ENCODE assay signal across 1 cellular context in the genomic region with DNA sequence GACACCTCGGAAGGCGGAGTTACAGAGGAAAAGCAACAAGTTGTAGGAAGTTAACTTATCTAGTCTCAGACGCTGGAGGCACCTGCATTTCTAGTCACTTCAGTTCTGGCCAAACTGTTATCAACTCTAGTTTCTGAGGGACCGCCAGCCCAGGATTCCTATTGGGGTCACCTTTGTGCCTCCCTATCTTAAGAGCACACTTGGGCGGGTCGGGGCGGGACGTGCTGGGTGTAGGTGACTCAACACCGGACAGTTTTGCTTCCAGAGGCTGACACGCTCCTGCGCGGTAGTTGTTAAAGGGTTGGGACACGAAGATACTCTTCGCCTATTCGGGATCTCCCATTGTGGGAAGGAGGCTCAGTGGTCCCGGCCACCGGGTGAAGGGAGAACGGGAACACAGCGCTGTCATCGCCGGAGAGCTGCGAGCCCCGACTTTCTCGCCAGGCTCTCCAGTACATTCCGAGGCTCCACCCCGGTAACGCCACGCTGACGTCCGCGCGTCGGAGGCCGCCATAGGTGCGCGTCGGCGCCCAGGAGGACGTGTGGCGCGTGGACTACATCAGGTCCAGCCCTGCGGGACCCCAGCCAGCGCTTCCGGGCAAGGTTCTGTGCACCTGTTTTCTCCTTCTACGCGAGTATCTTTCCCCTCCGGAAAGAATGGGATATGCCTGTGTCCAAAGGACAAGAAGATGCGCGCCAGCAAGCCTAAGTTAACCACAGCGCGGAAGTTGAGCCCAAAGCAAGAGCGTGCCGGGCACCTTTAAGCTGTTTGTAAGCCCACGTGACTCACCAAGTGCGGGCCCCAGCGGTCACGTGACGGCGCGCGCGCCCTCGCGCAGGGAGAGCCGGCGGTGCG.
TF ChIP-seq lines count a peak whose summit lies in the region.

A gene (plus strand): TSS at position 842 of the 856 bp plus-strand sequence. CDS start 35,016 bp downstream, outside the sequence.

TF ChIP-seq in HEK293, 187 proteins besides CTCF, POLR2A, EP300 and RAD21 (continued from another document and continues in another):
- TF ChIP-seq ZNF521 (tag by site-specific recombination; IDR thresholded peaks at IDR 0.05), result no peak
- TF ChIP-seq, protein P1, sequence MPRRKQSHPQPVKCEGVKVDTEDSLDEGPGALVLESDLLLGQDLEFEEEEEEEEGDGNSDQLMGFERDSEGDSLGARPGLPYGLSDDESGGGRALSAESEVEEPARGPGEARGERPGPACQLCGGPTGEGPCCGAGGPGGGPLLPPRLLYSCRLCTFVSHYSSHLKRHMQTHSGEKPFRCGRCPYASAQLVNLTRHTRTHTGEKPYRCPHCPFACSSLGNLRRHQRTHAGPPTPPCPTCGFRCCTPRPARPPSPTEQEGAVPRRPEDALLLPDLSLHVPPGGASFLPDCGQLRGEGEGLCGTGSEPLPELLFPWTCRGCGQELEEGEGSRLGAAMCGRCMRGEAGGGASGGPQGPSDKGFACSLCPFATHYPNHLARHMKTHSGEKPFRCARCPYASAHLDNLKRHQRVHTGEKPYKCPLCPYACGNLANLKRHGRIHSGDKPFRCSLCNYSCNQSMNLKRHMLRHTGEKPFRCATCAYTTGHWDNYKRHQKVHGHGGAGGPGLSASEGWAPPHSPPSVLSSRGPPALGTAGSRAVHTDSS (tag by site-specific recombination; IDR thresholded peaks at IDR 0.05), result no peak
- TF ChIP-seq ZNF473 (tag by site-specific recombination; IDR thresholded peaks at IDR 0.05), result no peak
- TF ChIP-seq, protein P2, sequence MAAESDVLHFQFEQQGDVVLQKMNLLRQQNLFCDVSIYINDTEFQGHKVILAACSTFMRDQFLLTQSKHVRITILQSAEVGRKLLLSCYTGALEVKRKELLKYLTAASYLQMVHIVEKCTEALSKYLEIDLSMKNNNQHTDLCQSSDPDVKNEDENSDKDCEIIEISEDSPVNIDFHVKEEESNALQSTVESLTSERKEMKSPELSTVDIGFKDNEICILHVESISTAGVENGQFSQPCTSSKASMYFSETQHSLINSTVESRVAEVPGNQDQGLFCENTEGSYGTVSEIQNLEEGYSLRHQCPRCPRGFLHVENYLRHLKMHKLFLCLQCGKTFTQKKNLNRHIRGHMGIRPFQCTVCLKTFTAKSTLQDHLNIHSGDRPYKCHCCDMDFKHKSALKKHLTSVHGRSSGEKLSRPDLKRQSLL (tag by site-specific recombination; IDR thresholded peaks at IDR 0.05), result no peak
- no peak for TF ChIP-seq ZBTB1 (tag by site-specific recombination; IDR thresholded peaks at IDR 0.05)
- TF ChIP-seq OVOL3 (tag by site-specific recombination; IDR thresholded peaks at IDR 0.05), result no peak
- TF ChIP-seq ZNF658 (tag by site-specific recombination; IDR thresholded peaks at IDR 0.05), result no peak
- peak; percentile 73 for TF ChIP-seq ZNF629 (tag by site-specific recombination; IDR thresholded peaks at IDR 0.05)
- TF ChIP-seq GLIS1 (tag by site-specific recombination; IDR thresholded peaks at IDR 0.05), result no peak
- TF ChIP-seq ZNF146 (tag by site-specific recombination; IDR thresholded peaks at IDR 0.05), result no peak
- TF ChIP-seq ZEB2 (tag by site-specific recombination; IDR thresholded peaks at IDR 0.05), result peak; percentile 28; the same call in 1 of the 2 replicates
- TF ChIP-seq ZNF501 (tag by site-specific recombination; IDR thresholded peaks at IDR 0.05), result no peak; the same call in 1 of the 2 replicates
- TF ChIP-seq PRDM1 (tag by site-specific recombination; IDR thresholded peaks at IDR 0.05), result no peak
- no peak for TF ChIP-seq ZFHX2 (tag by site-specific recombination; conservative IDR thresholded peaks at IDR 0.05)
- TF ChIP-seq ZNF157 (tag by site-specific recombination; IDR thresholded peaks at IDR 0.05), result no peak
- no peak for TF ChIP-seq GFI1B (tag by site-specific recombination; IDR thresholded peaks at IDR 0.05)
- TF ChIP-seq ZNF211 (tag by site-specific recombination; IDR thresholded peaks at IDR 0.05; ENCODE audit: low read depth), result no peak
- peak; percentile 63; the same call in 1 of the 2 replicates for TF ChIP-seq KLF10 (tag by site-specific recombination; IDR thresholded peaks at IDR 0.05)
- TF ChIP-seq ZNF350 (tag by site-specific recombination; IDR thresholded peaks at IDR 0.05), result no peak
- no peak for TF ChIP-seq MYNN (tag by site-specific recombination; IDR thresholded peaks at IDR 0.05; ENCODE audit: borderline replicate concordance)
- TF ChIP-seq, protein P3, sequence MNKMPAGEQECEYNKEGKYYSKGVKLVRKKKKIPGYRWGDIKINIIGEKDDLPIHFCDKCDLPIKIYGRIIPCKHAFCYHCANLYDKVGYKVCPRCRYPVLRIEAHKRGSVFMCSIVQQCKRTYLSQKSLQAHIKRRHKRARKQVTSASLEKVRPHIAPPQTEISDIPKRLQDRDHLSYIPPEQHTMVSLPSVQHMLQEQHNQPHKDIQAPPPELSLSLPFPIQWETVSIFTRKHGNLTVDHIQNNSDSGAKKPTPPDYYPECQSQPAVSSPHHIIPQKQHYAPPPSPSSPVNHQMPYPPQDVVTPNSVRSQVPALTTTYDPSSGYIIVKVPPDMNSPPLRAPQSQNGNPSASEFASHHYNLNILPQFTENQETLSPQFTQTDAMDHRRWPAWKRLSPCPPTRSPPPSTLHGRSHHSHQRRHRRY (tag by site-specific recombination; IDR thresholded peaks at IDR 0.05), result no peak
- TF ChIP-seq, protein P4, sequence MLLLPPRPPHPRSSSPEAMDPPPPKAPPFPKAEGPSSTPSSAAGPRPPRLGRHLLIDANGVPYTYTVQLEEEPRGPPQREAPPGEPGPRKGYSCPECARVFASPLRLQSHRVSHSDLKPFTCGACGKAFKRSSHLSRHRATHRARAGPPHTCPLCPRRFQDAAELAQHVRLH (tag by site-specific recombination; IDR thresholded peaks at IDR 0.05), result peak; percentile 40; the same call in 1 of the 2 replicates
- TF ChIP-seq, protein P5, sequence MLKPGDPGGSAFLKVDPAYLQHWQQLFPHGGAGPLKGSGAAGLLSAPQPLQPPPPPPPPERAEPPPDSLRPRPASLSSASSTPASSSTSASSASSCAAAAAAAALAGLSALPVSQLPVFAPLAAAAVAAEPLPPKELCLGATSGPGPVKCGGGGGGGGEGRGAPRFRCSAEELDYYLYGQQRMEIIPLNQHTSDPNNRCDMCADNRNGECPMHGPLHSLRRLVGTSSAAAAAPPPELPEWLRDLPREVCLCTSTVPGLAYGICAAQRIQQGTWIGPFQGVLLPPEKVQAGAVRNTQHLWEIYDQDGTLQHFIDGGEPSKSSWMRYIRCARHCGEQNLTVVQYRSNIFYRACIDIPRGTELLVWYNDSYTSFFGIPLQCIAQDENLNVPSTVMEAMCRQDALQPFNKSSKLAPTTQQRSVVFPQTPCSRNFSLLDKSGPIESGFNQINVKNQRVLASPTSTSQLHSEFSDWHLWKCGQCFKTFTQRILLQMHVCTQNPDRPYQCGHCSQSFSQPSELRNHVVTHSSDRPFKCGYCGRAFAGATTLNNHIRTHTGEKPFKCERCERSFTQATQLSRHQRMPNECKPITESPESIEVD (tag by site-specific recombination; IDR thresholded peaks at IDR 0.05), result no peak
- TF ChIP-seq ZNF23 (tag by site-specific recombination; IDR thresholded peaks at IDR 0.05; ENCODE audit: borderline replicate concordance), result no peak
- TF ChIP-seq IKZF3 (tag by site-specific recombination; IDR thresholded peaks at IDR 0.05), result no peak
- TF ChIP-seq, protein P6, sequence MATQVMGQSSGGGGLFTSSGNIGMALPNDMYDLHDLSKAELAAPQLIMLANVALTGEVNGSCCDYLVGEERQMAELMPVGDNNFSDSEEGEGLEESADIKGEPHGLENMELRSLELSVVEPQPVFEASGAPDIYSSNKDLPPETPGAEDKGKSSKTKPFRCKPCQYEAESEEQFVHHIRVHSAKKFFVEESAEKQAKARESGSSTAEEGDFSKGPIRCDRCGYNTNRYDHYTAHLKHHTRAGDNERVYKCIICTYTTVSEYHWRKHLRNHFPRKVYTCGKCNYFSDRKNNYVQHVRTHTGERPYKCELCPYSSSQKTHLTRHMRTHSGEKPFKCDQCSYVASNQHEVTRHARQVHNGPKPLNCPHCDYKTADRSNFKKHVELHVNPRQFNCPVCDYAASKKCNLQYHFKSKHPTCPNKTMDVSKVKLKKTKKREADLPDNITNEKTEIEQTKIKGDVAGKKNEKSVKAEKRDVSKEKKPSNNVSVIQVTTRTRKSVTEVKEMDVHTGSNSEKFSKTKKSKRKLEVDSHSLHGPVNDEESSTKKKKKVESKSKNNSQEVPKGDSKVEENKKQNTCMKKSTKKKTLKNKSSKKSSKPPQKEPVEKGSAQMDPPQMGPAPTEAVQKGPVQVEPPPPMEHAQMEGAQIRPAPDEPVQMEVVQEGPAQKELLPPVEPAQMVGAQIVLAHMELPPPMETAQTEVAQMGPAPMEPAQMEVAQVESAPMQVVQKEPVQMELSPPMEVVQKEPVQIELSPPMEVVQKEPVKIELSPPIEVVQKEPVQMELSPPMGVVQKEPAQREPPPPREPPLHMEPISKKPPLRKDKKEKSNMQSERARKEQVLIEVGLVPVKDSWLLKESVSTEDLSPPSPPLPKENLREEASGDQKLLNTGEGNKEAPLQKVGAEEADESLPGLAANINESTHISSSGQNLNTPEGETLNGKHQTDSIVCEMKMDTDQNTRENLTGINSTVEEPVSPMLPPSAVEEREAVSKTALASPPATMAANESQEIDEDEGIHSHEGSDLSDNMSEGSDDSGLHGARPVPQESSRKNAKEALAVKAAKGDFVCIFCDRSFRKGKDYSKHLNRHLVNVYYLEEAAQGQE (tag by site-specific recombination; IDR thresholded peaks at IDR 0.05), result no peak
- TF ChIP-seq ZNF777 (tag by site-specific recombination; IDR thresholded peaks at IDR 0.05; ENCODE audit: borderline replicate concordance), result no peak
- TF ChIP-seq, protein P7, sequence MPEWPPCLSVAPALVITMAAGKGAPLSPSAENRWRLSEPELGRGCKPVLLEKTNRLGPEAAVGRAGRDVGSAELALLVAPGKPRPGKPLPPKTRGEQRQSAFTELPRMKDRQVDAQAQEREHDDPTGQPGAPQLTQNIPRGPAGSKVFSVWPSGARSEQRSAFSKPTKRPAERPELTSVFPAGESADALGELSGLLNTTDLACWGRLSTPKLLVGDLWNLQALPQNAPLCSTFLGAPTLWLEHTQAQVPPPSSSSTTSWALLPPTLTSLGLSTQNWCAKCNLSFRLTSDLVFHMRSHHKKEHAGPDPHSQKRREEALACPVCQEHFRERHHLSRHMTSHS (tag by site-specific recombination; IDR thresholded peaks at IDR 0.05), result no peak
- TF ChIP-seq ZNF530 (tag by site-specific recombination; IDR thresholded peaks at IDR 0.05; ENCODE audit: low read depth), result no peak
- TF ChIP-seq HOXC10 (CRISPR knock-in tag; IDR thresholded peaks at IDR 0.05), result no peak
- no peak for TF ChIP-seq EGR2 (tag by site-specific recombination; IDR thresholded peaks at IDR 0.05; ENCODE audit: low read depth)
- TF ChIP-seq ZBTB21 (tag by site-specific recombination; IDR thresholded peaks at IDR 0.05), result peak; percentile 56; the same call in 1 of the 2 replicates
- peak; percentile 79; the same call in 1 of the 2 replicates for TF ChIP-seq ZNF561 (tag by site-specific recombination; IDR thresholded peaks at IDR 0.05; ENCODE audit: borderline replicate concordance)
- no peak; the same call in none of the 2 replicates for TF ChIP-seq ZNF2 (tag by site-specific recombination; IDR thresholded peaks at IDR 0.05)
- TF ChIP-seq, protein P8, sequence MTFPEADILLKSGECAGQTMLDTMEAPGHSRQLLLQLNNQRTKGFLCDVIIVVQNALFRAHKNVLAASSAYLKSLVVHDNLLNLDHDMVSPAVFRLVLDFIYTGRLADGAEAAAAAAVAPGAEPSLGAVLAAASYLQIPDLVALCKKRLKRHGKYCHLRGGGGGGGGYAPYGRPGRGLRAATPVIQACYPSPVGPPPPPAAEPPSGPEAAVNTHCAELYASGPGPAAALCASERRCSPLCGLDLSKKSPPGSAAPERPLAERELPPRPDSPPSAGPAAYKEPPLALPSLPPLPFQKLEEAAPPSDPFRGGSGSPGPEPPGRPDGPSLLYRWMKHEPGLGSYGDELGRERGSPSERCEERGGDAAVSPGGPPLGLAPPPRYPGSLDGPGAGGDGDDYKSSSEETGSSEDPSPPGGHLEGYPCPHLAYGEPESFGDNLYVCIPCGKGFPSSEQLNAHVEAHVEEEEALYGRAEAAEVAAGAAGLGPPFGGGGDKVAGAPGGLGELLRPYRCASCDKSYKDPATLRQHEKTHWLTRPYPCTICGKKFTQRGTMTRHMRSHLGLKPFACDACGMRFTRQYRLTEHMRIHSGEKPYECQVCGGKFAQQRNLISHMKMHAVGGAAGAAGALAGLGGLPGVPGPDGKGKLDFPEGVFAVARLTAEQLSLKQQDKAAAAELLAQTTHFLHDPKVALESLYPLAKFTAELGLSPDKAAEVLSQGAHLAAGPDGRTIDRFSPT (tag by site-specific recombination; IDR thresholded peaks at IDR 0.05), result no peak
- TF ChIP-seq ZNF585B (tag by site-specific recombination; IDR thresholded peaks at IDR 0.05), result no peak
- no peak for TF ChIP-seq ZNF266 (tag by site-specific recombination; IDR thresholded peaks at IDR 0.05; ENCODE audit: low read depth)
- TF ChIP-seq GLI2 (tag by site-specific recombination; IDR thresholded peaks at IDR 0.05; ENCODE audit: borderline replicate concordance, low read depth), result no peak
- TF ChIP-seq, protein P9, sequence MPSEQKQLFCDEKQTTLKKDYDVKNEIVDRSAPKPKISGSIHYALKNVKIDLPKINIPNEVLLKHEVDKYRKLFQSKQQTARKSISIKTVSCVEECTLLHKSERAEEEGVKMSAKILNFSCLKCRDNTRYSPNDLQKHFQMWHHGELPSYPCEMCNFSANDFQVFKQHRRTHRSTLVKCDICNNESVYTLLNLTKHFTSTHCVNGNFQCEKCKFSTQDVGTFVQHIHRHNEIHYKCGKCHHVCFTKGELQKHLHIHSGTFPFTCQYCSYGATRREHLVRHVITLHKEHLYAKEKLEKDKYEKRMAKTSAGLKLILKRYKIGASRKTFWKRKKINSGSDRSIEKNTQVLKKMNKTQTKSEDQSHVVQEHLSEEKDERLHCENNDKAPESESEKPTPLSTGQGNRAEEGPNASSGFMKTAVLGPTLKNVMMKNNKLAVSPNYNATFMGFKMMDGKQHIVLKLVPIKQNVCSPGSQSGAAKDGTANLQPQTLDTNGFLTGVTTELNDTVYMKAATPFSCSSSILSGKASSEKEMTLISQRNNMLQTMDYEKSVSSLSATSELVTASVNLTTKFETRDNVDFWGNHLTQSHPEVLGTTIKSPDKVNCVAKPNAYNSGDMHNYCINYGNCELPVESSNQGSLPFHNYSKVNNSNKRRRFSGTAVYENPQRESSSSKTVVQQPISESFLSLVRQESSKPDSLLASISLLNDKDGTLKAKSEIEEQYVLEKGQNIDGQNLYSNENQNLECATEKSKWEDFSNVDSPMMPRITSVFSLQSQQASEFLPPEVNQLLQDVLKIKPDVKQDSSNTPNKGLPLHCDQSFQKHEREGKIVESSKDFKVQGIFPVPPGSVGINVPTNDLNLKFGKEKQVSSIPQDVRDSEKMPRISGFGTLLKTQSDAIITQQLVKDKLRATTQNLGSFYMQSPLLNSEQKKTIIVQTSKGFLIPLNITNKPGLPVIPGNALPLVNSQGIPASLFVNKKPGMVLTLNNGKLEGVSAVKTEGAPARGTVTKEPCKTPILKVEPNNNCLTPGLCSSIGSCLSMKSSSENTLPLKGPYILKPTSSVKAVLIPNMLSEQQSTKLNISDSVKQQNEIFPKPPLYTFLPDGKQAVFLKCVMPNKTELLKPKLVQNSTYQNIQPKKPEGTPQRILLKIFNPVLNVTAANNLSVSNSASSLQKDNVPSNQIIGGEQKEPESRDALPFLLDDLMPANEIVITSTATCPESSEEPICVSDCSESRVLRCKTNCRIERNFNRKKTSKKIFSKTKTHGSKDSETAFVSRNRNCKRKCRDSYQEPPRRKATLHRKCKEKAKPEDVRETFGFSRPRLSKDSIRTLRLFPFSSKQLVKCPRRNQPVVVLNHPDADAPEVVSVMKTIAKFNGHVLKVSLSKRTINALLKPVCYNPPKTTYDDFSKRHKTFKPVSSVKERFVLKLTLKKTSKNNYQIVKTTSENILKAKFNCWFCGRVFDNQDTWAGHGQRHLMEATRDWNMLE (tag by site-specific recombination; conservative IDR thresholded peaks at IDR 0.05; ENCODE audit: low read depth), result peak; percentile 33; the same call in 1 of the 2 replicates
- TF ChIP-seq ZNF221 (tag by site-specific recombination; IDR thresholded peaks at IDR 0.05; ENCODE audit: borderline replicate concordance), result no peak
